In genomic region chr17:81142301-81143199, GRCh38 we compare ENCODE assay signal across 9 cellular contexts. TPM values are rescaled to one million over a fixed set of nuclear protein-coding genes. Genes with fewer than 3 reads are reported as not detected.
DNase-seq lines count a peak whose midpoint lies in the region; ATAC-seq and TF ChIP-seq lines count a peak whose summit lies in the region.
"Had no signal": no experiment of that assay in that cellular context is flagged by ENCODE, and none has a peak within 500 bp of the region (broad histone marks: within the 10 kb centered on the region; RNA-seq: fewer than 3 reads in every experiment).

No MANE protein-coding gene starts in this region.

- TF ChIP-seq CTCF in AG09319 (IDR thresholded peaks at IDR 0.05; ENCODE audit: low read depth, low read length), result peak; percentile 73

- ATAC-seq in HG02973 (IDR thresholded peaks at IDR 0.05; ENCODE audit: unreplicated experiment), result no peak

- intact Hi-C loops in activated CD4-positive, alpha-beta memory T cell treated with anti-CD3 and anti-CD28 coated beads for 36 hours (cut with micrococcal nuclease), result loop anchor here (1.0 kb wide), 1 partner anchor 99 kb away; no protein-coding TSS in a partner anchor

- H3K4me3 ChIP-seq in HAP-1, result no peak overlapping the region

- in situ Hi-C loops in HAP-1 (cut with MboI; ENCODE audit: low sequenced_read_pairs), result no loop called here

- H3K9me3 ChIP-seq in HAP-1, result no peaks in the 10 kb centered on the region

- peaks cover 16% of the 10 kb centered on the region for H3K9me3 Mint-ChIP-seq in activated CD4-positive, alpha-beta memory T cell treated with anti-CD3 and anti-CD28 coated beads for 36 hours

- no peaks in the 10 kb centered on the region; the same call in 1 of the 2 replicates for H3K4me1 ChIP-seq in HAP-1

- no peaks in the 10 kb centered on the region for H3K36me3 Mint-ChIP-seq in activated CD4-positive, alpha-beta memory T cell treated with anti-CD3 and anti-CD28 coated beads for 36 hours

- peaks cover 2% of the 10 kb centered on the region for H3K27me3 Mint-ChIP-seq in activated CD4-positive, alpha-beta memory T cell treated with anti-CD3 and anti-CD28 coated beads for 36 hours

- no peaks in the 10 kb centered on the region for H3K4me1 Mint-ChIP-seq in activated CD4-positive, alpha-beta memory T cell treated with anti-CD3 and anti-CD28 coated beads for 36 hours (ENCODE audit: low read depth)

- no peak overlapping the region for H3K4me3 Mint-ChIP-seq in activated CD4-positive, alpha-beta memory T cell treated with anti-CD3 and anti-CD28 coated beads for 36 hours

- DNase-seq in AG09319 (ENCODE audit: extremely low read depth, low read depth) (peak; percentile 41), HAP-1 (ENCODE audit: low spot score in 2 of 2) (peak; percentile 48 to 87), NCI-H524 treated with DMSO at 0.1 percent for 48 hours (lab: John Stamatoyannopoulos, UW) (peak; percentile 46), medulla oblongata (ENCODE audit: extremely low spot score) (peak; percentile 91)
- DNase-seq in activated CD4-positive, alpha-beta memory T cell treated with anti-CD3 and anti-CD28 coated beads for 36 hours, result peak; percentile 77
- DNase-seq in effector CD8-positive, alpha-beta T cell (lab: John Stamatoyannopoulos, UW), result peak; percentile 43
- peak; percentile 25 to 34 for DNase-seq in stimulated activated CD8-positive, alpha-beta memory T cell treated with anti-CD3 and anti-CD28 coated beads, Interleukin-15, amount 100 ng/mL, for 48 hours (ENCODE audit: low read depth in 2 of 2)

- CTCF ChIA-PET in activated CD4-positive, alpha-beta memory T cell treated with anti-CD3 and anti-CD28 coated beads for 36 hours (lab: Charles Lee), result interaction anchor here (0.9 to 1.9 kb wide), 4 partner anchors 87 to 342 kb away, joined by 3 to 5 read pairs (median 4); no protein-coding TSS in a partner anchor

- POLR2A ChIA-PET in activated CD4-positive, alpha-beta memory T cell treated with anti-CD3 and anti-CD28 coated beads for 36 hours (lab: Charles Lee), result no interaction called here

- H3K36me3 ChIP-seq in HAP-1 (replicated peaks), result no peaks in the 10 kb centered on the region

- H3K27ac Mint-ChIP-seq in activated CD4-positive, alpha-beta memory T cell treated with anti-CD3 and anti-CD28 coated beads for 36 hours, result no peak overlapping the region

- no peaks in the 10 kb centered on the region for H3K27me3 ChIP-seq in HAP-1 (ENCODE audit: low read depth)

RNA-seq across cellular contexts. Expression of gene PVALEF, which starts 22.8 kb away (rescaled TPM):
- total RNA-seq in activated CD4-positive, alpha-beta memory T cell treated with anti-CD3 and anti-CD28 coated beads for 36 hours, result not detected
- total RNA-seq: subcutaneous adipose tissue had no signal

RNA-seq across cellular contexts. Expression of gene AATK, which starts 23.5 kb away (rescaled TPM):
- total RNA-seq in activated CD4-positive, alpha-beta memory T cell treated with anti-CD3 and anti-CD28 coated beads for 36 hours, result 1 to 10 TPM in 1 of 2 experiments, under 1 TPM in 1; 0.78 to 1.0 TPM

Comparison
In these comparisons a context has a peak if more than half of its experiments do, and no peak if none do; other contexts are left out.
1. DNase-seq: peak in every context shown above with its lines; median percentile 91 in medulla oblongata; 77 in activated CD4-positive, alpha-beta memory T cell treated with anti-CD3 and anti-CD28 coated beads for 36 hours; 68 in HAP-1; 46 in NCI-H524 treated with DMSO at 0.1 percent for 48 hours; 43 in effector CD8-positive, alpha-beta T cell; 41 in AG09319; 30 in stimulated activated CD8-positive, alpha-beta memory T cell treated with anti-CD3 and anti-CD28 coated beads, Interleukin-15, amount 100 ng/mL, for 48 hours.